In genomic region chr4:185624248-185624568, GRCh38 we compare ENCODE assay signal across 1 cellular context.
TF ChIP-seq lines count a peak whose summit lies in the region.

No MANE protein-coding gene starts in this region.

TF ChIP-seq in GM23338, 12 proteins besides CTCF, POLR2A, EP300 and RAD21 (continued from another document):
- TF ChIP-seq REST (IDR thresholded peaks at IDR 0.05; ENCODE audit: unreplicated experiment) (no peak), CREB1 (CRISPR knock-in tag; IDR thresholded peaks at IDR 0.05; ENCODE audit: low read depth) (no peak), EZH2 (IDR thresholded peaks at IDR 0.05; ENCODE audit: low read depth, unreplicated experiment) (no peak)
